Comparison of ENCODE assay signal across 1 cellular context in the genomic region with DNA sequence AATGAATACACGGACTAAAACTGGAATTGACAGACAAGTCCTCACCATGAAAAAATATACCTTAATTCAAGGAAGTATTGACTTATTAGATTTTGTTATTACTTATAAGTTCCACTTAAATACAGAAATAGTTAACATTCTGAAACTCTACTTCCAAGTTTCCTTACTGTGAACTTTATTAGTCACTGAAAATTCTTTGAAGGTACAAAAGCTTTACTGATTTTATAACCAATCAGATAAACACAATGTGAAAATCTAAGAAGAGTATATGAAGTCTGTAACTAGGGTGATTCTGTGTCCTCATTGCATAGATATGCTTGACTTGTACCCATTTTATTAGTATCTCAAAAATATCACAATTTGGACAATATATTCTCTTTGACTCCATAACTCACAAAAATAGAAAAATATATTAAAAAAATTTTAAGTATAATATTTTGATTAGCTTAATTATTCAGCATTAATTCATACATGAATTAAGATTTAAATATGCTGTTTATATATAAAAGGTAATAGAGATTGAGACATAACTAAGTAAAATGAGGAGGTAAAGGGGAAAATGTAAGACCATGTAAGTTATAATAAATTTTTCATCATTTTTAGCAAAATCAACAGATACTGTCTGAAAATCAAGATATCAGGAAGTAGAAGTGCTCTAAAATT.
TF ChIP-seq lines count a peak whose summit lies in the region.

No MANE protein-coding gene starts in this region.

TF ChIP-seq in A549, 52 proteins besides CTCF, POLR2A, EP300 and RAD21 (continued from another document):
- no peak for TF ChIP-seq KDM1A (IDR thresholded peaks at IDR 0.05; ENCODE audit: low read depth)
- no peak for TF ChIP-seq ELK1 (IDR thresholded peaks at IDR 0.05; ENCODE audit: low read depth, low read length)
